9 cellular contexts compared by ENCODE assay signal in genomic region chr6:156593893-156594292, GRCh38.
"Had no signal": no experiment of that assay in that cellular context is flagged by ENCODE, and none has a peak within 500 bp of the region (broad histone marks: within the 10 kb centered on the region; RNA-seq: fewer than 3 reads in every experiment).

No MANE protein-coding gene starts in this region.

- H3K4me3 ChIP-seq: GM23248, HAP-1 had no signal

- H3K9ac ChIP-seq: GM23248 had no signal

- H3K36me3 ChIP-seq: HAP-1 had no signal

- DNase-seq: GM23248, GOT3, H7, HFFc6, KG1 had no signal

- H2AFZ ChIP-seq: GM23248 had no signal

- H3K4me1 ChIP-seq: HAP-1 had no signal

- H3K27ac ChIP-seq: GM23248, HL-60 had no signal

- FAIRE-seq: HepG2 had no signal

- H3K9me3 ChIP-seq: HAP-1 had no signal

- ATAC-seq: HCT116, HepG2 had no signal
